Comparison of ENCODE assay signal across 1 cellular context in genomic region chr9:134170525-134171315, GRCh38.
TF ChIP-seq lines count a peak whose summit lies in the region.

No MANE protein-coding gene starts in this region.

TF ChIP-seq in HepG2, 621 proteins besides CTCF, POLR2A, EP300 and RAD21:
- TF ChIP-seq ZBTB49 (CRISPR knock-in tag; IDR thresholded peaks at IDR 0.05; ENCODE audit: borderline replicate concordance): no peak
- no peak for TF ChIP-seq FOSL1 (CRISPR knock-in tag; IDR thresholded peaks at IDR 0.05; ENCODE audit: borderline replicate concordance)
- no peak for TF ChIP-seq ZNF747 (CRISPR knock-in tag; IDR thresholded peaks at IDR 0.05; ENCODE audit: borderline replicate concordance)
- no peak for TF ChIP-seq ZBTB2 (CRISPR knock-in tag; IDR thresholded peaks at IDR 0.05; ENCODE audit: low read depth)
- TF ChIP-seq MXI1 (IDR thresholded peaks at IDR 0.05; ENCODE audit: borderline replicate concordance, low read depth, low read length): no peak
- TF ChIP-seq CAMTA2 (CRISPR knock-in tag; IDR thresholded peaks at IDR 0.05; ENCODE audit: borderline replicate concordance): no peak
- no peak for TF ChIP-seq TFE3 (CRISPR knock-in tag; IDR thresholded peaks at IDR 0.05)
- no peak for TF ChIP-seq SNAPC5 (CRISPR knock-in tag; IDR thresholded peaks at IDR 0.05; ENCODE audit: borderline replicate concordance)
- no peak for TF ChIP-seq KAT7 (CRISPR knock-in tag; IDR thresholded peaks at IDR 0.05; ENCODE audit: borderline replicate concordance)
- no peak for TF ChIP-seq TBX3 (IDR thresholded peaks at IDR 0.05; ENCODE audit: borderline replicate concordance)
- TF ChIP-seq RARG (CRISPR knock-in tag; IDR thresholded peaks at IDR 0.05; ENCODE audit: low read depth): no peak
- TF ChIP-seq ZSCAN21 (CRISPR knock-in tag; IDR thresholded peaks at IDR 0.05; ENCODE audit: borderline replicate concordance): no peak
- TF ChIP-seq JDP2 (CRISPR knock-in tag; IDR thresholded peaks at IDR 0.05; ENCODE audit: borderline replicate concordance): no peak
- no peak for TF ChIP-seq HDAC1 (CRISPR knock-in tag; IDR thresholded peaks at IDR 0.05)
- TF ChIP-seq ATRX (CRISPR knock-in tag; IDR thresholded peaks at IDR 0.05; ENCODE audit: borderline replicate concordance): no peak
- TF ChIP-seq ZNF446 (CRISPR knock-in tag; IDR thresholded peaks at IDR 0.05): no peak
- no peak for TF ChIP-seq ATM (IDR thresholded peaks at IDR 0.05; ENCODE audit: borderline replicate concordance)
- TF ChIP-seq UBTF (CRISPR knock-in tag; IDR thresholded peaks at IDR 0.05): no peak
- TF ChIP-seq ZBTB1 (CRISPR knock-in tag; IDR thresholded peaks at IDR 0.05; ENCODE audit: borderline replicate concordance): no peak
- no peak for TF ChIP-seq SALL2 (CRISPR knock-in tag; IDR thresholded peaks at IDR 0.05)
